Comparison of ENCODE assay signal across 25 cellular contexts in the genomic region with DNA sequence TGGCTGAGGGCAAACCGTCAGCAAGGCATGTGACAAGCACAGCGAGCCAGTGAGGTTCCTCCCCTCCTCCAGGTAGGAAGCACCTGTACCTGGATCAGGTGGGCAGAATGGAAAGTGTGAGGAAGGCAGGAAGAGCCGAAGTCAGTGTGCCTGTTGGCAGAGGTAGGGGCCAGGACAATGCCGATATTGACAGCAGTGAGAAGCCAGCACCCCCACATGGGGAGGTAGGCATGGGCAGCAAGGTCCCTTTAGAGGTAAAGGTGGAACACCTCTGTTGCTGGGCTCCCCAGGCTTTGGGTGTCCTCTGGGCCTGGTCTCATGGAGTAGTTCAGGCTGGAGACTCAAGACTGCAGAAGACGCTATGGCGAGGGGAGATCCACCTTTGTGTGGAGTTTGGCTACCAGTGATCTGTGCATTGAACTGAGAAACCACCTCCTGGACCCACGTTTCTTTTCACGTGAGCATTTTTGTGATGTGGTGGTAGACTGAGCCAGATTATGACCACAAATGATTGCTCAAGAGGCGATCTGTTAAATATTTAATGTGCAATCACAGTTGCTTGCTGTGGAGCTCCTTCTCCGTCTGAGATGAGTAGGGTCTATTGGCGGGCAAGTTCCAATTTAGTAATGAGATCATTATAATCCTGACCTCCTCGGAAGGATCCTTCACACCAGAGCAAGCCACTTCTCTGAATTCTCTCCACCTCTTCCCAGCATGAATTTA.
"Had no signal": no experiment of that assay in that cellular context is flagged by ENCODE, and none has a peak within 500 bp of the region (broad histone marks: within the 10 kb centered on the region; RNA-seq: fewer than 3 reads in every experiment).

No MANE protein-coding gene starts in this region.

- H3K27me3 ChIP-seq: colonic mucosa, esophagus squamous epithelium, right atrium auricular region, suprapubic skin, upper lobe of left lung had no signal

- H3K27ac Mint-ChIP-seq: activated CD4-positive, alpha-beta memory T cell treated with anti-CD3 and anti-CD28 coated beads, Interleukin-2, amount 10 ng/mL, durations not matched to agents 7 days and 5 days; activated naive CD8-positive, alpha-beta T cell; activated T-cell treated with anti-CD3 and anti-CD28 coated beads, Interleukin-2, amount 50 U/mL, for 24 hours; brain; memory B cell; naive thymus-derived CD4-positive, alpha-beta T cell; stimulated activated naive CD8-positive, alpha-beta T cell treated with anti-CD3 and anti-CD28 coated beads, Interleukin-15, Interleukin-2, amounts not matched to agents 100 ng/mL and 50 ng/mL, for 24 hours; T-helper 1 cell treated with Interleukin-12 subunit alpha and Interleukin-12 subunit beta and Interleukin-4 antibody, amounts not matched to agents 30 μg/mL and 1 μg/mL, for 36 hours; WTC11 had no signal

- ATAC-seq: mucosa of descending colon; naive thymus-derived CD4-positive, alpha-beta T cell; WTC11 had no signal

- H3K27me3 Mint-ChIP-seq: activated CD4-positive, alpha-beta memory T cell treated with anti-CD3 and anti-CD28 coated beads, Interleukin-2, amount 10 ng/mL, durations not matched to agents 7 days and 5 days; brain; stimulated activated naive CD8-positive, alpha-beta T cell treated with anti-CD3 and anti-CD28 coated beads, Interleukin-15, Interleukin-2, amounts not matched to agents 100 ng/mL and 50 ng/mL, for 24 hours had no signal

- H3K27ac ChIP-seq: colonic mucosa, esophagus squamous epithelium, right atrium auricular region, suprapubic skin, upper lobe of left lung had no signal

- H3K4me1 Mint-ChIP-seq: memory B cell, WTC11 had no signal

- H3K9me3 ChIP-seq: colonic mucosa, esophagus squamous epithelium, mucosa of descending colon, right atrium auricular region, suprapubic skin, upper lobe of left lung had no signal

- DNase-seq: activated CD4-positive, alpha-beta memory T cell treated with anti-CD3 and anti-CD28 coated beads, Interleukin-2, amount 10 ng/mL, durations not matched to agents 7 days and 5 days; activated CD4-positive, alpha-beta T cell treated with anti-CD3 and anti-CD28 coated beads for 4 hours; activated effector memory CD4-positive, alpha-beta T cell treated with anti-CD3 and anti-CD28 coated beads, Interleukin-2, amount 50 U/mL, for 16 hours; activated T-cell treated with anti-CD3 and anti-CD28 coated beads, Interleukin-2, amount 50 U/mL, for 24 hours; amygdala; central memory CD4-positive, alpha-beta T cell; colonic mucosa; esophagus squamous epithelium; foreskin fibroblast; glutamatergic neuron; hypothalamus; left ventricle myocardium superior; mucosa of descending colon; naive thymus-derived CD4-positive, alpha-beta T cell; nucleus accumbens; upper lobe of left lung had no signal

- H3K4me1 ChIP-seq: colonic mucosa, esophagus squamous epithelium, right atrium auricular region, suprapubic skin had no signal

- H3K36me3 Mint-ChIP-seq: activated naive CD8-positive, alpha-beta T cell; brain; memory B cell; naive thymus-derived CD4-positive, alpha-beta T cell; WTC11 had no signal

- H3K4me3 Mint-ChIP-seq: activated CD4-positive, alpha-beta memory T cell treated with anti-CD3 and anti-CD28 coated beads, Interleukin-2, amount 10 ng/mL, durations not matched to agents 7 days and 5 days; activated naive CD8-positive, alpha-beta T cell; activated T-cell treated with anti-CD3 and anti-CD28 coated beads, Interleukin-2, amount 50 U/mL, for 24 hours; brain; memory B cell; naive thymus-derived CD4-positive, alpha-beta T cell; stimulated activated naive CD8-positive, alpha-beta T cell treated with anti-CD3 and anti-CD28 coated beads, Interleukin-15, Interleukin-2, amounts not matched to agents 100 ng/mL and 50 ng/mL, for 24 hours; T-helper 1 cell treated with Interleukin-12 subunit alpha and Interleukin-12 subunit beta and Interleukin-4 antibody, amounts not matched to agents 30 μg/mL and 1 μg/mL, for 36 hours; WTC11 had no signal

- H3K36me3 ChIP-seq: colonic mucosa, esophagus squamous epithelium, right atrium auricular region, suprapubic skin, upper lobe of left lung had no signal

- H3K4me3 ChIP-seq: colonic mucosa, esophagus squamous epithelium, mucosa of descending colon, right atrium auricular region, smooth muscle cell, suprapubic skin, upper lobe of left lung had no signal
